In the genomic region with DNA sequence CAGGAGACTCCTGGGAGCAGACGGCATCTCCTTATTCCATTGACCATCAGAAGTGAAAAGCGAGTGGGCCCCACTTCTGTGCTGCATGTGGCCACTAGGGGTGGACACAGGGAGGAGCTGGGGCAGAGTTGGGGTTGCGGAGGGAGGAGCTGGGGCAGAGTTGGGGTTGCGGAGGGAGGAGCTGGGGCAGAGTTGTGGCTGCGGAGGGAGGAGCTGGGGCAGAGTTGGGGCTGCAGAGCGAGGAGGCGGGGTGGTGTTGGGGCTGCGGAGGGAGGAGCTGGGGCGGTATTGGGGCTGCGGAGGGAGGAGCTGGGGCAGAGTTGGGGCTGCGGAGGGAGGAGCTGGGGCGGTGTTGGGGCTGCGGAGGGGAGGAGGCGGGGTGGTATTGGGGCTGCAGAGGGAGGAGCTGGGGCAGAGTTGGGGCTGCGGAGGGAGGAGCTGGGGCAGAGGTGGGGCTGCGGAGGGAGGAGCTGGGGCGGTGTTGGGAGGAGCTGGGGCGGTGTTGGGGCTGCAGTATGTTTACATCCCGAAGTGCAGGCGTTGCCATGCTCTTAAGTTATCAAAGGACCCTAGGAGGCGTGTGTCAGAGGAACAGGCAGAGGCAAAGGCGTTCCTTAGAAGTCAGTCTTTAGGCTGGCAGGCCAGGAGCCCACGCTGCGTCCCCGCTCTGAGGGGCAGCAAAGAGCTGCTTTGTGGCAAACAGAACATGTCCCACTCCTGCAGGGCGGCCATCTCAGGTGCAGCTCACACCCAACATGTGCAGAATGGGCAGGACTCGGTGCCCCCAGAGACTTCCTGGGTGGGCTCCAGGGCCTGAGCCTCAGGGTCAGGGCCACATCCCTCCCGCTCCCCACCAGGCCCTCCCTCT, we compare ENCODE assay signal across 17 cellular contexts.
DNase-seq lines count a peak whose midpoint lies in the region; ATAC-seq and TF ChIP-seq lines count a peak whose summit lies in the region.
"Had no signal": no experiment of that assay in that cellular context is flagged by ENCODE, and none has a peak within 500 bp of the region (broad histone marks: within the 10 kb centered on the region; RNA-seq: fewer than 3 reads in every experiment).

No MANE protein-coding gene starts in this region.

- BruUV-seq in Calu3 (replicated peaks; lab: Mats Ljungman, UMichigan) = no TSS peak

- peaks cover 8% of the 10 kb centered on the region for H3K36me3 ChIP-seq in HUES6 (ENCODE audit: control insufficient read depth, insufficient read depth, low read length)

- H3K9me3 ChIP-seq in HUES6 (ENCODE audit: control insufficient read depth, insufficient read depth, low read depth, low read length) = no peaks in the 10 kb centered on the region
- H3K9me3 ChIP-seq: ascending aorta, gastroesophageal sphincter had no signal

- no peaks in the 10 kb centered on the region for H3K9me3 Mint-ChIP-seq in Calu3 (ENCODE audit: low read depth, unreplicated experiment)
- H3K9me3 Mint-ChIP-seq: activated T-cell treated with anti-CD3 and anti-CD28 coated beads, Interleukin-2, amount 50 U/mL, for 72 hours; naive B cell; stimulated activated naive CD8-positive, alpha-beta T cell treated with anti-CD3 and anti-CD28 coated beads, Interleukin-15, amount 100 ng/mL, for 72 hours had no signal

- ATAC-seq in GM21717 (IDR thresholded peaks at IDR 0.05; ENCODE audit: unreplicated experiment) (no peak), GM21447 (IDR thresholded peaks at IDR 0.05; ENCODE audit: unreplicated experiment) (no peak), HG02642 (IDR thresholded peaks at IDR 0.05; ENCODE audit: poor library complexity, unreplicated experiment) (no peak)
- ATAC-seq: activated T-cell treated with anti-CD3 and anti-CD28 coated beads, Interleukin-2, amount 50 U/mL, for 72 hours; gastroesophageal sphincter; stimulated activated naive CD8-positive, alpha-beta T cell treated with anti-CD3 and anti-CD28 coated beads, Interleukin-15, amount 100 ng/mL, for 72 hours had no signal

- TF ChIP-seq CTCF in Calu3 (IDR thresholded peaks at IDR 0.05; ENCODE audit: unreplicated experiment) (peak; percentile 25), fibroblast of villous mesenchyme (IDR thresholded peaks at IDR 0.05; ENCODE audit: insufficient read depth, low read depth, low read length) (peak; percentile 12), retinal pigment epithelial cell (conservative IDR thresholded peaks at IDR 0.05; ENCODE audit: low read depth, low read length) (peak; percentile 21)

- H3K4me1 ChIP-seq in HUES6 (ENCODE audit: control insufficient read depth, insufficient read depth, low read length) = peaks cover 67% of the 10 kb centered on the region
- H3K4me1 ChIP-seq: ascending aorta had no signal

- no peak for DNase-seq in Calu3
- DNase-seq in fibroblast of villous mesenchyme (ENCODE audit: low read depth) = no peak
- no peak for DNase-seq in retinal pigment epithelial cell (ENCODE audit: low read depth)
- DNase-seq in NCI-H748 treated with DMSO at 0.1 percent for 48 hours (lab: John Stamatoyannopoulos, UW) = no peak
- DNase-seq: activated CD4-positive, CD25-positive, alpha-beta regulatory T cell treated with anti-CD3 and anti-CD28 coated beads, Interleukin-2, amount 50 U/mL, for 72 hours; activated T-cell treated with anti-CD3 and anti-CD28 coated beads, Interleukin-2, amount 50 U/mL, for 72 hours; effector CD4-positive, alpha-beta T cell; GDM1; kidney glomerular epithelial cell; naive B cell; stimulated activated naive CD8-positive, alpha-beta T cell treated with anti-CD3 and anti-CD28 coated beads, Interleukin-15, amount 100 ng/mL, for 72 hours had no signal

- peaks cover 20% of the 10 kb centered on the region for H3K4me1 Mint-ChIP-seq in Calu3 (ENCODE audit: low read depth, unreplicated experiment)

- intact Hi-C loops in Calu3 (cut with micrococcal nuclease; ENCODE audit: unreplicated experiment) = no loop called here

- H3K4me3 Mint-ChIP-seq in Calu3 (ENCODE audit: low read depth, unreplicated experiment) = no peak overlapping the region
- H3K4me3 Mint-ChIP-seq: activated T-cell treated with anti-CD3 and anti-CD28 coated beads, Interleukin-2, amount 50 U/mL, for 72 hours; stimulated activated naive CD8-positive, alpha-beta T cell treated with anti-CD3 and anti-CD28 coated beads, Interleukin-15, amount 100 ng/mL, for 72 hours had no signal

- H3K27me3 Mint-ChIP-seq in Calu3 (ENCODE audit: unreplicated experiment) = no peaks in the 10 kb centered on the region
- H3K27me3 Mint-ChIP-seq: naive B cell; stimulated activated naive CD8-positive, alpha-beta T cell treated with anti-CD3 and anti-CD28 coated beads, Interleukin-15, amount 100 ng/mL, for 72 hours had no signal

- peak overlapping the region; percentile 78; the same call in 1 of the 2 replicates for H3K27ac ChIP-seq in HUES6 (ENCODE audit: low read depth, low read length)
- H3K27ac ChIP-seq: ascending aorta had no signal

- H3K27me3 ChIP-seq in HUES6 (ENCODE audit: control insufficient read depth, insufficient read depth, low read length) = no peaks in the 10 kb centered on the region
- H3K27me3 ChIP-seq: ascending aorta, gastroesophageal sphincter had no signal

- no peak overlapping the region for H3K27ac Mint-ChIP-seq in Calu3 (ENCODE audit: unreplicated experiment)
- H3K27ac Mint-ChIP-seq: activated T-cell treated with anti-CD3 and anti-CD28 coated beads, Interleukin-2, amount 50 U/mL, for 72 hours had no signal

- H3K4me3 ChIP-seq in HUES6 (ENCODE audit: low read depth, low read length) (no peak overlapping the region), fibroblast of villous mesenchyme (ENCODE audit: low read depth, low read length) (no peak overlapping the region), retinal pigment epithelial cell (ENCODE audit: low read length) (no peak overlapping the region)
- H3K4me3 ChIP-seq: ascending aorta, gastroesophageal sphincter had no signal

- H3K36me3 Mint-ChIP-seq in Calu3 (ENCODE audit: insufficient read depth, unreplicated experiment) = peaks cover 83% of the 10 kb centered on the region

- peak overlapping the region; percentile 68 for H3K9ac ChIP-seq in HUES6 (ENCODE audit: low read length)

- CTCF ChIA-PET in Calu3 (lab: Charles Lee) = interaction anchor here (0.7 kb wide), 1 partner anchor 126 kb away, joined by 4 read pairs; no protein-coding TSS in a partner anchor
